31 cellular contexts compared by ENCODE assay signal in the genomic region with DNA sequence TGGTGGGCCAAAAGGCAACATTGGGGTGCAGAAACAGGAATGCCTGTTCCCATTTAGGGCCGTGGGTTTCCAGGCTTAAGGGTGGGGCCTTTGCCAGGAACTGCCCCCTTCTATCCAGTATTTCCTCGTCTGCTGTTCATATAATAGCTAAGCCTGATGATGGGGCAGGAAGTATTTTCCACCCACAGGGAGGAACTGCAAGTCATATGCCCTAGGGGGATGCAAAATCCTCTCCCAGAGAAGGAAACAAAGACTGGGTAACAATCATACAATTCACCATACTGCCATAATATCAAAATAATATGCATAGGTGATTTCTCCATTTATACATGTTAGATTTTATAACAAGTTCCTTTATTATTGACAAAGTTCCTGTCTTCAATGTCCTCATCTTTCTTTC.
"Had no signal": no experiment of that assay in that cellular context is flagged by ENCODE, and none has a peak within 500 bp of the region (broad histone marks: within the 10 kb centered on the region; RNA-seq: fewer than 3 reads in every experiment).

No MANE protein-coding gene starts in this region.

- H3K4me1 Mint-ChIP-seq: activated naive CD8-positive, alpha-beta T cell treated with anti-CD3 and anti-CD28 coated beads for 36 hours; stimulated activated effector memory CD8-positive, alpha-beta T cell treated with anti-CD3 and anti-CD28 coated beads, Interleukin-12 subunit alpha, Interleukin-12 subunit beta, amount 100 ng/mL, for 72 hours had no signal

- H3K27me3 ChIP-seq: adrenal gland, body of pancreas, heart right ventricle, sigmoid colon had no signal

- FAIRE-seq: small intestine, TTC549, urothelium cell line had no signal

- H3K36me3 ChIP-seq: adrenal gland, heart right ventricle, sigmoid colon, thoracic aorta, WERI-Rb-1 had no signal

- H3K4me3 ChIP-seq: adrenal gland, body of pancreas, heart right ventricle, mucosa of descending colon, sigmoid colon, thoracic aorta had no signal

- H3K27me3 Mint-ChIP-seq: activated naive CD8-positive, alpha-beta T cell treated with anti-CD3 and anti-CD28 coated beads for 36 hours; natural killer cell treated with Interleukin-12 subunit alpha and Interleukin-12 subunit beta and Interleukin-15 and Interleukin-18, amount 100 ng/mL, for 72 hours; stimulated activated naive CD8-positive, alpha-beta T cell treated with anti-CD3 and anti-CD28 coated beads, Interleukin-15, Interleukin-2, amounts not matched to agents 100 ng/mL and 50 ng/mL, for 24 hours had no signal

- H3K27ac Mint-ChIP-seq: activated naive CD4-positive, alpha-beta T cell treated with anti-CD3 and anti-CD28 coated beads for 36 hours; activated naive CD8-positive, alpha-beta T cell treated with anti-CD3 and anti-CD28 coated beads for 36 hours; activated T-helper 1 cell treated with anti-CD3 and anti-CD28 coated beads, Interleukin-12 subunit alpha, Interleukin-12 subunit beta, Interleukin-2, Interleukin-4 antibody, amounts not matched to agents 30 ng/mL and 10 ng/mL and 1 ng/mL, durations not matched to agents 14 hours and 24 hours and 36 hours; effector memory CD8-positive, alpha-beta T cell; natural killer cell treated with Interleukin-12 subunit alpha and Interleukin-12 subunit beta and Interleukin-15 and Interleukin-18, amount 100 ng/mL, for 72 hours; stimulated activated effector memory CD8-positive, alpha-beta T cell treated with anti-CD3 and anti-CD28 coated beads, Interleukin-12 subunit alpha, Interleukin-12 subunit beta, amount 100 ng/mL, for 72 hours; stimulated activated naive CD8-positive, alpha-beta T cell treated with anti-CD3 and anti-CD28 coated beads, Interleukin-15, Interleukin-2, amounts not matched to agents 100 ng/mL and 50 ng/mL, for 24 hours had no signal

- ATAC-seq: activated CD4-positive, CD25-positive, alpha-beta regulatory T cell treated with anti-CD3 and anti-CD28 coated beads, Interleukin-2, amount 50 U/mL, for 24 hours; body of pancreas; effector memory CD8-positive, alpha-beta T cell; esophagus mucosa; left ventricle myocardium superior; mucosa of descending colon; natural killer cell treated with Interleukin-12 subunit alpha and Interleukin-12 subunit beta and Interleukin-15 and Interleukin-18, amount 100 ng/mL, for 72 hours; stimulated activated effector memory CD8-positive, alpha-beta T cell treated with anti-CD3 and anti-CD28 coated beads, Interleukin-12 subunit alpha, Interleukin-12 subunit beta, amount 100 ng/mL, for 72 hours had no signal

- H3K9me3 Mint-ChIP-seq: activated naive CD8-positive, alpha-beta T cell treated with anti-CD3 and anti-CD28 coated beads for 36 hours; activated T-helper 1 cell treated with anti-CD3 and anti-CD28 coated beads, Interleukin-12 subunit alpha, Interleukin-12 subunit beta, Interleukin-2, Interleukin-4 antibody, amounts not matched to agents 30 ng/mL and 10 ng/mL and 1 ng/mL, durations not matched to agents 14 hours and 24 hours and 36 hours; effector memory CD8-positive, alpha-beta T cell; natural killer cell treated with Interleukin-12 subunit alpha and Interleukin-12 subunit beta and Interleukin-15 and Interleukin-18, amount 100 ng/mL, for 72 hours; stimulated activated effector memory CD8-positive, alpha-beta T cell treated with anti-CD3 and anti-CD28 coated beads, Interleukin-12 subunit alpha, Interleukin-12 subunit beta, amount 100 ng/mL, for 72 hours; stimulated activated naive CD8-positive, alpha-beta T cell treated with anti-CD3 and anti-CD28 coated beads, Interleukin-15, Interleukin-2, amounts not matched to agents 100 ng/mL and 50 ng/mL, for 24 hours had no signal

- H3K4me3 Mint-ChIP-seq: activated naive CD4-positive, alpha-beta T cell treated with anti-CD3 and anti-CD28 coated beads for 36 hours; activated naive CD8-positive, alpha-beta T cell treated with anti-CD3 and anti-CD28 coated beads for 36 hours; activated T-helper 1 cell treated with anti-CD3 and anti-CD28 coated beads, Interleukin-12 subunit alpha, Interleukin-12 subunit beta, Interleukin-2, Interleukin-4 antibody, amounts not matched to agents 30 ng/mL and 10 ng/mL and 1 ng/mL, durations not matched to agents 14 hours and 24 hours and 36 hours; effector memory CD8-positive, alpha-beta T cell; natural killer cell treated with Interleukin-12 subunit alpha and Interleukin-12 subunit beta and Interleukin-15 and Interleukin-18, amount 100 ng/mL, for 72 hours; stimulated activated effector memory CD8-positive, alpha-beta T cell treated with anti-CD3 and anti-CD28 coated beads, Interleukin-12 subunit alpha, Interleukin-12 subunit beta, amount 100 ng/mL, for 72 hours; stimulated activated naive CD8-positive, alpha-beta T cell treated with anti-CD3 and anti-CD28 coated beads, Interleukin-15, Interleukin-2, amounts not matched to agents 100 ng/mL and 50 ng/mL, for 24 hours had no signal

- H3K36me3 Mint-ChIP-seq: natural killer cell treated with Interleukin-12 subunit alpha and Interleukin-12 subunit beta and Interleukin-15 and Interleukin-18, amount 100 ng/mL, for 72 hours; stimulated activated effector memory CD8-positive, alpha-beta T cell treated with anti-CD3 and anti-CD28 coated beads, Interleukin-12 subunit alpha, Interleukin-12 subunit beta, amount 100 ng/mL, for 72 hours had no signal

- DNase-seq: activated CD4-positive, alpha-beta T cell treated with anti-CD3 and anti-CD28 coated beads for 48 hours; activated CD4-positive, alpha-beta T cell treated with anti-CD3 and anti-CD28 coated beads, Interleukin-2, amount 50 U/mL, for 48 hours; activated CD8-positive, alpha-beta memory T cell treated with anti-CD3 and anti-CD28 coated beads for 24 hours; activated effector memory CD4-positive, alpha-beta T cell treated with anti-CD3 and anti-CD28 coated beads, Interleukin-2, amount 50 U/mL, for 16 hours; activated naive CD4-positive, alpha-beta T cell treated with anti-CD3 and anti-CD28 coated beads for 36 hours; activated naive CD8-positive, alpha-beta T cell treated with anti-CD3 and anti-CD28 coated beads for 36 hours; adrenal gland; aorta; body of pancreas; caudate nucleus; cortex of kidney; effector memory CD8-positive, alpha-beta T cell; foreskin fibroblast; heart right ventricle; left ventricle myocardium superior; mucosa of descending colon; retina; sigmoid colon; small intestine; stimulated activated CD4-positive, alpha-beta T cell treated with anti-CD3 and anti-CD28 coated beads, Interleukin-4, amount 100 ng/mL, for 24 hours; trophoblast cell; WERI-Rb-1 had no signal
